Comparison of ENCODE assay signal across 2 cellular contexts in the genomic region with DNA sequence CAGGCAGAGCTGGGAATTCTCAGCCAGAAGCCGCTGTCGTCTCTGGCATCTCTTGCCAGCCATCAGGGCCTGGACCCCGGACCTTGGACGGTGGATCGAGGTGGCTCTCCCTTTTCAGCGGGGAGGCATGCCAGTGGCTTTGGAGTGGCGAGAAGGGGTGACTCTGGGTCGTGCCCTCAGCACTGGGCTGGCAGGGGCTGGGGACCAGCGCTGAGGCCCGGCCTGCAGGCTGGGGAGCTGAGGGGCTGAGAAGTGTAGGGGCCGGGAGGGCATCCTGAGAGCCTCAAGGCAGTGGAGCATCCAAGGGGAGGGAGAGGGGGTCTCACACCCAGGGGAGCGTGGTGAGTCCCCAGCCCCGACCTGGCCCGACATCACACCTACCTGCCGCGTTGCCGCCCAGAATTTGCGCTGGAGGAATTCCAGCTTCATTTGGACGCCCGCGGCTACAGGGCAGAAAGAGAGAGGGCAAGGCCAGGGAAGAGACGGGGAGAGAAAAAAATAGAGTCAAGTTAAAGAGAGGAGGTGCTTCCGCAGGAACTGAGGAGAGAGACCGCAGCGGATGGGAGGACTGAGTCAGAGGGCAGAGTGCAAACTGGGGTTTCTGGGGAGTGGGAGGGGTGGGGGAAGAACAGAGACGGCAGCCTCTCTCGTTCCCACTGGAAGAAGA.
TF ChIP-seq lines count a peak whose summit lies in the region.

No MANE protein-coding gene starts in this region.

TF ChIP-seq in K562, 482 proteins besides CTCF, POLR2A, EP300 and RAD21:
- TF ChIP-seq, protein P1, sequence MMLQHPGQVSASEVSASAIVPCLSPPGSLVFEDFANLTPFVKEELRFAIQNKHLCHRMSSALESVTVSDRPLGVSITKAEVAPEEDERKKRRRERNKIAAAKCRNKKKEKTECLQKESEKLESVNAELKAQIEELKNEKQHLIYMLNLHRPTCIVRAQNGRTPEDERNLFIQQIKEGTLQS (IDR thresholded peaks at IDR 0.05), result 0 out of 2 replicates have a peak, but pooled peaks have one; percentile 14
- TF ChIP-seq, protein P1 (CRISPR knock-in tag; conservative IDR thresholded peaks at IDR 0.05), result no peak
- TF ChIP-seq NR2C1 (IDR thresholded peaks at IDR 0.05) (0 out of 2 replicates have a peak, but pooled peaks have one; percentile 31), NR2C1 (tag; IDR thresholded peaks at IDR 0.05) (peak; percentile 73), JUND (IDR thresholded peaks at IDR 0.05; ENCODE audit: borderline replicate concordance, low read depth, low read length) (peak; percentile 36; the same call in 1 of the 2 replicates), JUND (tag; IDR thresholded peaks at IDR 0.05; ENCODE audit: borderline replicate concordance, low read depth, low read length) (no peak; the same call in 2 of the 3 replicates), ZSCAN32 (CRISPR knock-in tag; IDR thresholded peaks at IDR 0.05) (no peak), FOSL1 (tag; conservative IDR thresholded peaks at IDR 0.05) (peak; percentile 55), SMARCE1 (IDR thresholded peaks at IDR 0.05) (0 out of 2 replicates have a peak, but pooled peaks have one; percentile 24), NELFE (IDR thresholded peaks at IDR 0.05; ENCODE audit: insufficient read depth, insufficient read length) (no peak), GABPA (tag; conservative IDR thresholded peaks at IDR 0.05; ENCODE audit: low read depth) (peak; percentile 34; the same call in 1 of the 2 replicates), ARID1B (IDR thresholded peaks at IDR 0.05) (peak; percentile 45; the same call in 1 of the 2 replicates)
- TF ChIP-seq, protein P2, sequence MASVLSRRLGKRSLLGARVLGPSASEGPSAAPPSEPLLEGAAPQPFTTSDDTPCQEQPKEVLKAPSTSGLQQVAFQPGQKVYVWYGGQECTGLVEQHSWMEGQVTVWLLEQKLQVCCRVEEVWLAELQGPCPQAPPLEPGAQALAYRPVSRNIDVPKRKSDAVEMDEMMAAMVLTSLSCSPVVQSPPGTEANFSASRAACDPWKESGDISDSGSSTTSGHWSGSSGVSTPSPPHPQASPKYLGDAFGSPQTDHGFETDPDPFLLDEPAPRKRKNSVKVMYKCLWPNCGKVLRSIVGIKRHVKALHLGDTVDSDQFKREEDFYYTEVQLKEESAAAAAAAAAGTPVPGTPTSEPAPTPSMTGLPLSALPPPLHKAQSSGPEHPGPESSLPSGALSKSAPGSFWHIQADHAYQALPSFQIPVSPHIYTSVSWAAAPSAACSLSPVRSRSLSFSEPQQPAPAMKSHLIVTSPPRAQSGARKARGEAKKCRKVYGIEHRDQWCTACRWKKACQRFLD (CRISPR knock-in tag; IDR thresholded peaks at IDR 0.05), result 0 out of 2 replicates have a peak, but pooled peaks have one; percentile 27

TF ChIP-seq in WTC11, 78 proteins besides CTCF, POLR2A, EP300 and RAD21 (continued from another document):
- TF ChIP-seq, protein P3, sequence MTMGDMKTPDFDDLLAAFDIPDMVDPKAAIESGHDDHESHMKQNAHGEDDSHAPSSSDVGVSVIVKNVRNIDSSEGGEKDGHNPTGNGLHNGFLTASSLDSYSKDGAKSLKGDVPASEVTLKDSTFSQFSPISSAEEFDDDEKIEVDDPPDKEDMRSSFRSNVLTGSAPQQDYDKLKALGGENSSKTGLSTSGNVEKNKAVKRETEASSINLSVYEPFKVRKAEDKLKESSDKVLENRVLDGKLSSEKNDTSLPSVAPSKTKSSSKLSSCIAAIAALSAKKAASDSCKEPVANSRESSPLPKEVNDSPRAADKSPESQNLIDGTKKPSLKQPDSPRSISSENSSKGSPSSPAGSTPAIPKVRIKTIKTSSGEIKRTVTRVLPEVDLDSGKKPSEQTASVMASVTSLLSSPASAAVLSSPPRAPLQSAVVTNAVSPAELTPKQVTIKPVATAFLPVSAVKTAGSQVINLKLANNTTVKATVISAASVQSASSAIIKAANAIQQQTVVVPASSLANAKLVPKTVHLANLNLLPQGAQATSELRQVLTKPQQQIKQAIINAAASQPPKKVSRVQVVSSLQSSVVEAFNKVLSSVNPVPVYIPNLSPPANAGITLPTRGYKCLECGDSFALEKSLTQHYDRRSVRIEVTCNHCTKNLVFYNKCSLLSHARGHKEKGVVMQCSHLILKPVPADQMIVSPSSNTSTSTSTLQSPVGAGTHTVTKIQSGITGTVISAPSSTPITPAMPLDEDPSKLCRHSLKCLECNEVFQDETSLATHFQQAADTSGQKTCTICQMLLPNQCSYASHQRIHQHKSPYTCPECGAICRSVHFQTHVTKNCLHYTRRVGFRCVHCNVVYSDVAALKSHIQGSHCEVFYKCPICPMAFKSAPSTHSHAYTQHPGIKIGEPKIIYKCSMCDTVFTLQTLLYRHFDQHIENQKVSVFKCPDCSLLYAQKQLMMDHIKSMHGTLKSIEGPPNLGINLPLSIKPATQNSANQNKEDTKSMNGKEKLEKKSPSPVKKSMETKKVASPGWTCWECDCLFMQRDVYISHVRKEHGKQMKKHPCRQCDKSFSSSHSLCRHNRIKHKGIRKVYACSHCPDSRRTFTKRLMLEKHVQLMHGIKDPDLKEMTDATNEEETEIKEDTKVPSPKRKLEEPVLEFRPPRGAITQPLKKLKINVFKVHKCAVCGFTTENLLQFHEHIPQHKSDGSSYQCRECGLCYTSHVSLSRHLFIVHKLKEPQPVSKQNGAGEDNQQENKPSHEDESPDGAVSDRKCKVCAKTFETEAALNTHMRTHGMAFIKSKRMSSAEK (CRISPR knock-in tag; IDR thresholded peaks at IDR 0.05; ENCODE audit: borderline replicate concordance), result no peak
- TF ChIP-seq, protein P4, sequence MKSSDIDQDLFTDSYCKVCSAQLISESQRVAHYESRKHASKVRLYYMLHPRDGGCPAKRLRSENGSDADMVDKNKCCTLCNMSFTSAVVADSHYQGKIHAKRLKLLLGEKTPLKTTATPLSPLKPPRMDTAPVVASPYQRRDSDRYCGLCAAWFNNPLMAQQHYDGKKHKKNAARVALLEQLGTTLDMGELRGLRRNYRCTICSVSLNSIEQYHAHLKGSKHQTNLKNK (CRISPR knock-in tag; IDR thresholded peaks at IDR 0.05), result no peak
- TF ChIP-seq, protein P5, sequence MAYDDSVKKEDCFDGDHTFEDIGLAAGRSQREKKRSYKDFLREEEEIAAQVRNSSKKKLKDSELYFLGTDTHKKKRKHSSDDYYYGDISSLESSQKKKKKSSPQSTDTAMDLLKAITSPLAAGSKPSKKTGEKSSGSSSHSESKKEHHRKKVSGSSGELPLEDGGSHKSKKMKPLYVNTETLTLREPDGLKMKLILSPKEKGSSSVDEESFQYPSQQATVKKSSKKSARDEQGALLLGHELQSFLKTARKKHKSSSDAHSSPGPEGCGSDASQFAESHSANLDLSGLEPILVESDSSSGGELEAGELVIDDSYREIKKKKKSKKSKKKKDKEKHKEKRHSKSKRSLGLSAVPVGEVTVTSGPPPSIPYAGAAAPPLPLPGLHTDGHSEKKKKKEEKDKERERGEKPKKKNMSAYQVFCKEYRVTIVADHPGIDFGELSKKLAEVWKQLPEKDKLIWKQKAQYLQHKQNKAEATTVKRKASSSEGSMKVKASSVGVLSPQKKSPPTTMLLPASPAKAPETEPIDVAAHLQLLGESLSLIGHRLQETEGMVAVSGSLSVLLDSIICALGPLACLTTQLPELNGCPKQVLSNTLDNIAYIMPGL (CRISPR knock-in tag; IDR thresholded peaks at IDR 0.05), result no peak
- TF ChIP-seq ZNF219 (CRISPR knock-in tag; IDR thresholded peaks at IDR 0.05; ENCODE audit: borderline replicate concordance) (no peak), SMAD3 (CRISPR knock-in tag; IDR thresholded peaks at IDR 0.05; ENCODE audit: borderline replicate concordance) (no peak), ZNF423 (CRISPR knock-in tag; IDR thresholded peaks at IDR 0.05) (no peak), KAT7 (CRISPR knock-in tag; IDR thresholded peaks at IDR 0.05; ENCODE audit: borderline replicate concordance) (no peak)
- TF ChIP-seq, protein P6, sequence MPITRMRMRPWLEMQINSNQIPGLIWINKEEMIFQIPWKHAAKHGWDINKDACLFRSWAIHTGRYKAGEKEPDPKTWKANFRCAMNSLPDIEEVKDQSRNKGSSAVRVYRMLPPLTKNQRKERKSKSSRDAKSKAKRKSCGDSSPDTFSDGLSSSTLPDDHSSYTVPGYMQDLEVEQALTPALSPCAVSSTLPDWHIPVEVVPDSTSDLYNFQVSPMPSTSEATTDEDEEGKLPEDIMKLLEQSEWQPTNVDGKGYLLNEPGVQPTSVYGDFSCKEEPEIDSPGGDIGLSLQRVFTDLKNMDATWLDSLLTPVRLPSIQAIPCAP (CRISPR knock-in tag; IDR thresholded peaks at IDR 0.05), result no peak
- TF ChIP-seq, protein P7, sequence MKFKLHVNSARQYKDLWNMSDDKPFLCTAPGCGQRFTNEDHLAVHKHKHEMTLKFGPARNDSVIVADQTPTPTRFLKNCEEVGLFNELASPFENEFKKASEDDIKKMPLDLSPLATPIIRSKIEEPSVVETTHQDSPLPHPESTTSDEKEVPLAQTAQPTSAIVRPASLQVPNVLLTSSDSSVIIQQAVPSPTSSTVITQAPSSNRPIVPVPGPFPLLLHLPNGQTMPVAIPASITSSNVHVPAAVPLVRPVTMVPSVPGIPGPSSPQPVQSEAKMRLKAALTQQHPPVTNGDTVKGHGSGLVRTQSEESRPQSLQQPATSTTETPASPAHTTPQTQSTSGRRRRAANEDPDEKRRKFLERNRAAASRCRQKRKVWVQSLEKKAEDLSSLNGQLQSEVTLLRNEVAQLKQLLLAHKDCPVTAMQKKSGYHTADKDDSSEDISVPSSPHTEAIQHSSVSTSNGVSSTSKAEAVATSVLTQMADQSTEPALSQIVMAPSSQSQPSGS (CRISPR knock-in tag; IDR thresholded peaks at IDR 0.05; ENCODE audit: borderline replicate concordance, low read depth), result no peak
- TF ChIP-seq, protein P8, sequence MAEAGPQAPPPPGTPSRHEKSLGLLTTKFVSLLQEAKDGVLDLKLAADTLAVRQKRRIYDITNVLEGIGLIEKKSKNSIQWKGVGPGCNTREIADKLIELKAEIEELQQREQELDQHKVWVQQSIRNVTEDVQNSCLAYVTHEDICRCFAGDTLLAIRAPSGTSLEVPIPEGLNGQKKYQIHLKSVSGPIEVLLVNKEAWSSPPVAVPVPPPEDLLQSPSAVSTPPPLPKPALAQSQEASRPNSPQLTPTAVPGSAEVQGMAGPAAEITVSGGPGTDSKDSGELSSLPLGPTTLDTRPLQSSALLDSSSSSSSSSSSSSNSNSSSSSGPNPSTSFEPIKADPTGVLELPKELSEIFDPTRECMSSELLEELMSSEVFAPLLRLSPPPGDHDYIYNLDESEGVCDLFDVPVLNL (CRISPR knock-in tag; IDR thresholded peaks at IDR 0.05; ENCODE audit: borderline replicate concordance, low read depth), result no peak
- TF ChIP-seq, protein P9, sequence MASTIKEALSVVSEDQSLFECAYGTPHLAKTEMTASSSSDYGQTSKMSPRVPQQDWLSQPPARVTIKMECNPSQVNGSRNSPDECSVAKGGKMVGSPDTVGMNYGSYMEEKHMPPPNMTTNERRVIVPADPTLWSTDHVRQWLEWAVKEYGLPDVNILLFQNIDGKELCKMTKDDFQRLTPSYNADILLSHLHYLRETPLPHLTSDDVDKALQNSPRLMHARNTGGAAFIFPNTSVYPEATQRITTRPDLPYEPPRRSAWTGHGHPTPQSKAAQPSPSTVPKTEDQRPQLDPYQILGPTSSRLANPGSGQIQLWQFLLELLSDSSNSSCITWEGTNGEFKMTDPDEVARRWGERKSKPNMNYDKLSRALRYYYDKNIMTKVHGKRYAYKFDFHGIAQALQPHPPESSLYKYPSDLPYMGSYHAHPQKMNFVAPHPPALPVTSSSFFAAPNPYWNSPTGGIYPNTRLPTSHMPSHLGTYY (CRISPR knock-in tag; IDR thresholded peaks at IDR 0.05), result no peak
